In genomic region chr9:100306283-100306682, GRCh38 we compare ENCODE assay signal across 20 cellular contexts. TPM values are rescaled to one million over a fixed set of nuclear protein-coding genes. Genes with fewer than 3 reads are reported as not detected.
A peak's percentile ranks its signal among the peaks of the same experiment; 100 is the strongest.
DNase-seq lines count a peak whose midpoint lies in the region; ATAC-seq and TF ChIP-seq lines count a peak whose summit lies in the region.
"Had no signal": no experiment of that assay in that cellular context is flagged by ENCODE, and none has a peak within 500 bp of the region (broad histone marks: within the 10 kb centered on the region; RNA-seq: fewer than 3 reads in every experiment).

No MANE protein-coding gene starts in this region.

- no peaks in the 10 kb centered on the region for H3K27me3 ChIP-seq in CD4-positive, CD25-positive, alpha-beta regulatory T cell (ENCODE audit: control insufficient read depth, insufficient read depth, low read length)
- no peaks in the 10 kb centered on the region for H3K27me3 ChIP-seq in CD8-positive, alpha-beta T cell (ENCODE audit: insufficient read depth, low read length)
- H3K27me3 ChIP-seq in gastrocnemius medialis (no peaks in the 10 kb centered on the region), tibial nerve (no peaks in the 10 kb centered on the region)
- H3K27me3 ChIP-seq: BLaER1 treated with 17β-estradiol and CSF1 and Interleukin-3, amounts not matched to agents 10 nM and 100 nM; Peyer's patch had no signal

- POLR2A ChIA-PET in CD8-positive, alpha-beta T cell (lab: Charles Lee): no interaction called here

- ATAC-seq in CD4-positive, CD25-positive, alpha-beta regulatory T cell (ENCODE audit: low read depth in 2 of 2): no peak
- ATAC-seq in CD8-positive, alpha-beta T cell: no peak
- ATAC-seq in memory B cell (ENCODE audit: low read depth) (no peak), gastrocnemius medialis (no peak)
- ATAC-seq: A549 had no signal

- peak overlapping the region; percentile 12 to 59 (median 47) for H3K27ac Mint-ChIP-seq in CD4-positive, CD25-positive, alpha-beta regulatory T cell
- peak overlapping the region; percentile 56 for H3K27ac Mint-ChIP-seq in CD8-positive, alpha-beta T cell
- peak overlapping the region; percentile 46 for H3K27ac Mint-ChIP-seq in memory B cell

- H3K4me1 Mint-ChIP-seq in CD4-positive, CD25-positive, alpha-beta regulatory T cell: peaks cover 17 to 40% (median 24%) of the 10 kb centered on the region in 4 donors
- peaks cover 12% of the 10 kb centered on the region for H3K4me1 Mint-ChIP-seq in CD8-positive, alpha-beta T cell (ENCODE audit: low read depth)
- no peaks in the 10 kb centered on the region for H3K4me1 Mint-ChIP-seq in memory B cell

- in situ Hi-C loops in gastrocnemius medialis (cut with MboI; ENCODE audit: low sequenced_read_pairs in 4 of 4): loop anchor here in 3 of 4 donors (25.0 kb wide), 1 partner anchor 1119 kb away; no protein-coding TSS in a partner anchor

- no peak overlapping the region for H3K27ac ChIP-seq in CD4-positive, CD25-positive, alpha-beta regulatory T cell (ENCODE audit: insufficient read depth, low read length, poor library complexity, severe bottlenecking)
- no peak overlapping the region for H3K27ac ChIP-seq in CD8-positive, alpha-beta T cell (ENCODE audit: low read depth, low read length)
- no peak overlapping the region for H3K27ac ChIP-seq in gastrocnemius medialis
- no peak overlapping the region for H3K27ac ChIP-seq in tibial nerve
- H3K27ac ChIP-seq: A549; BLaER1 treated with 17β-estradiol and CSF1 and Interleukin-3, amounts not matched to agents 10 nM and 100 nM; HL-60; Peyer's patch; SK-N-MC had no signal

- TF ChIP-seq POLR2A in gastrocnemius medialis (IDR thresholded peaks at IDR 0.05) (no peak), tibial nerve (IDR thresholded peaks at IDR 0.05) (no peak)

- H3K4me1 ChIP-seq in CD4-positive, CD25-positive, alpha-beta regulatory T cell (ENCODE audit: control insufficient read depth, insufficient read depth, low read length, poor library complexity, severe bottlenecking): no peaks in the 10 kb centered on the region
- no peaks in the 10 kb centered on the region for H3K4me1 ChIP-seq in CD8-positive, alpha-beta T cell (ENCODE audit: insufficient read depth, low read length)
- H3K4me1 ChIP-seq in gastrocnemius medialis: peaks cover 13 to 15% of the 10 kb centered on the region in 2 donors
- H3K4me1 ChIP-seq in tibial nerve: no peaks in the 10 kb centered on the region
- H3K4me1 ChIP-seq: A549; BLaER1 treated with 17β-estradiol and CSF1 and Interleukin-3, amounts not matched to agents 10 nM and 100 nM; Peyer's patch had no signal

- no peak for DNase-seq in CD4-positive, CD25-positive, alpha-beta regulatory T cell
- DNase-seq in CD8-positive, alpha-beta T cell: no peak
- peak; percentile 7 for DNase-seq in OCI-M1 (lab: John Stamatoyannopoulos, UW)
- no peak for DNase-seq in memory B cell (ENCODE audit: low spot score in 2 of 2)
- DNase-seq in superior temporal gyrus (ENCODE audit: extremely low spot score): no peak
- no peak for DNase-seq in gastrocnemius medialis
- no peak for DNase-seq in tibial nerve (ENCODE audit: low spot score in 2 of 2)
- DNase-seq: AML-193, DMS53, Karpas-422, NCI-H1092, NCI-H1417 treated with DMSO at 0.1 percent for 48 hours, NCI-H1694 treated with DMSO at 0.1 percent for 48 hours, NCI-H2227 treated with DMSO at 0.1 percent for 48 hours, Peyer's patch, SHP77 treated with DMSO at 0.1 percent for 48 hours had no signal

- no peak for TF ChIP-seq EP300 in tibial nerve (IDR thresholded peaks at IDR 0.05)

- CTCF ChIA-PET in CD8-positive, alpha-beta T cell (lab: Charles Lee): no interaction called here

- intact Hi-C loops in CD8-positive, alpha-beta T cell (cut with DNase I, micrococcal nuclease): no loop called here
- intact Hi-C loops in gastrocnemius medialis (cut with DNase I; ENCODE audit: low total_unique reads): no loop called here

- no peaks in the 10 kb centered on the region for H3K27me3 Mint-ChIP-seq in CD4-positive, CD25-positive, alpha-beta regulatory T cell
- no peaks in the 10 kb centered on the region for H3K27me3 Mint-ChIP-seq in CD8-positive, alpha-beta T cell (ENCODE audit: low read depth)
- H3K27me3 Mint-ChIP-seq in memory B cell: no peaks in the 10 kb centered on the region

- 89% methylated on average over 1 of the region's 1 CpG for WGBS in tibial nerve, 2 donors

- H3K9me3 ChIP-seq in CD4-positive, CD25-positive, alpha-beta regulatory T cell (ENCODE audit: control insufficient read depth in 2 of 2, low read length in 2 of 2): no peaks in the 10 kb centered on the region
- H3K9me3 ChIP-seq in CD8-positive, alpha-beta T cell (ENCODE audit: low read length): no peaks in the 10 kb centered on the region
- H3K9me3 ChIP-seq in gastrocnemius medialis (no peaks in the 10 kb centered on the region), tibial nerve (no peaks in the 10 kb centered on the region)
- H3K9me3 ChIP-seq: BLaER1 treated with 17β-estradiol and CSF1 and Interleukin-3, amounts not matched to agents 10 nM and 100 nM; Peyer's patch had no signal

- H3K9me3 Mint-ChIP-seq in CD4-positive, CD25-positive, alpha-beta regulatory T cell: no peaks in the 10 kb centered on the region
- no peaks in the 10 kb centered on the region for H3K9me3 Mint-ChIP-seq in CD8-positive, alpha-beta T cell
- H3K9me3 Mint-ChIP-seq in memory B cell: no peaks in the 10 kb centered on the region

- H3K4me3 ChIP-seq in CD4-positive, CD25-positive, alpha-beta regulatory T cell (ENCODE audit: low read depth, low read length): no peak overlapping the region
- H3K4me3 ChIP-seq in CD8-positive, alpha-beta T cell (ENCODE audit: low read depth, low read length): no peak overlapping the region
- H3K4me3 ChIP-seq in gastrocnemius medialis: no peak overlapping the region
- H3K4me3 ChIP-seq in tibial nerve: no peak overlapping the region
- H3K4me3 ChIP-seq: A549; BLaER1 treated with 17β-estradiol and CSF1 and Interleukin-3, amounts not matched to agents 10 nM and 100 nM; Peyer's patch; SK-N-MC had no signal

- H3K36me3 Mint-ChIP-seq in CD4-positive, CD25-positive, alpha-beta regulatory T cell: peaks cover 68% of the 10 kb centered on the region
- H3K36me3 Mint-ChIP-seq in CD8-positive, alpha-beta T cell: peaks cover 88% of the 10 kb centered on the region
- H3K36me3 Mint-ChIP-seq in memory B cell: peaks cover 44% of the 10 kb centered on the region

- peaks cover 83% of the 10 kb centered on the region for H3K36me3 ChIP-seq in CD4-positive, CD25-positive, alpha-beta regulatory T cell (ENCODE audit: control insufficient read depth, insufficient read depth, low read length)
- H3K36me3 ChIP-seq in CD8-positive, alpha-beta T cell (ENCODE audit: insufficient read depth, low read length): peaks cover 36% of the 10 kb centered on the region
- H3K36me3 ChIP-seq in gastrocnemius medialis: peaks cover 0 to 20% of the 10 kb centered on the region in 2 donors
- H3K36me3 ChIP-seq in tibial nerve: peaks cover 0 to 71% (median 6%) of the 10 kb centered on the region in 3 donors

- TF ChIP-seq CTCF in CD8-positive, alpha-beta T cell (IDR thresholded peaks at IDR 0.05): no peak
- TF ChIP-seq CTCF in gastrocnemius medialis (IDR thresholded peaks at IDR 0.05 in 4 of 5, conservative IDR thresholded peaks at IDR 0.05 in 1 of 5) (no peak), tibial nerve (IDR thresholded peaks at IDR 0.05) (no peak)

- no peak overlapping the region for H3K4me3 Mint-ChIP-seq in CD4-positive, CD25-positive, alpha-beta regulatory T cell
- no peak overlapping the region for H3K4me3 Mint-ChIP-seq in CD8-positive, alpha-beta T cell
- H3K4me3 Mint-ChIP-seq in memory B cell: no peak overlapping the region

RNA-seq across cellular contexts. Expression of gene TEX10, which starts 46.5 kb away (rescaled TPM):
- total RNA-seq in CD4-positive, CD25-positive, alpha-beta regulatory T cell: 13.7 TPM
- polyA plus RNA-seq in CD4-positive, CD25-positive, alpha-beta regulatory T cell: 10 to 100 TPM; 15.0 to 23.9 (median 20.8) TPM
- 1 to 10 TPM; 9.5 to 9.8 TPM for total RNA-seq in CD8-positive, alpha-beta T cell
- total RNA-seq in gastrocnemius medialis (10 to 100 TPM; 16.0 to 20.5 (median 18.4) TPM), tibial nerve (10 to 100 TPM; 11.8 to 16.7 (median 14.8) TPM)
